ENCODE assay signal across 23 cellular contexts in the genomic region with DNA sequence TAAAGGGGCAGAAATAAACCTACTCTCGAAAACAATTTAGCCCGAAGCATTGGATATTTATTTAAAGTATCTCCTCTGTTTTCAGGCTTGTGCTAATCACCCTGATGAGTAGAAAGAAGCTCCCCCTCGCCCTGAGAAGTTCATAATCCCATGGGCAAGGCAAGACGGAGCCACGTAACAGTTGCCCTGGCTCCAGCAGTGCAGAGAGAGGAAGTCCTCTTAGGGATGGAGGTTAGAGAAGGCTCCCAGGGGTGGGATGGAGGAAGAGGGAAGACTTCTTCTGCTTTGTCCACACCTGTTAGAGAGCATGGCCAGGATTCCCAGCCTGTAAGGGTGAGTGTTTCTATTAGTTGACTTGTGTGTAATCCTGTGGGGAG. TPM values are rescaled to one million over a fixed set of nuclear protein-coding genes. Genes with fewer than 3 reads are reported as not detected.
DNase-seq lines count a peak whose midpoint lies in the region; ATAC-seq, FAIRE-seq and TF ChIP-seq lines count a peak whose summit lies in the region.
"Had no signal": no experiment of that assay in that cellular context is flagged by ENCODE, and none has a peak within 500 bp of the region (broad histone marks: within the 10 kb centered on the region; RNA-seq: fewer than 3 reads in every experiment).

No MANE protein-coding gene starts in this region.

- H3K36me3 ChIP-seq in KOPT-K1 (ENCODE audit: insufficient read depth, low read length) (no peaks in the 10 kb centered on the region), K562 (ENCODE audit: control insufficient read depth, insufficient read depth, low read length) (no peaks in the 10 kb centered on the region)
- H3K36me3 ChIP-seq: upper lobe of left lung had no signal

- H3K27me3 Mint-ChIP-seq in activated T-cell treated with anti-CD3 and anti-CD28 coated beads, Interleukin-2, amount 50 U/mL, for 4 hours (ENCODE audit: low read depth), result peaks cover 17% of the 10 kb centered on the region
- peaks cover 56% of the 10 kb centered on the region for H3K27me3 Mint-ChIP-seq in activated T-cell treated with anti-CD3 and anti-CD28 coated beads, Interleukin-2, amount 50 U/mL, for 24 hours

- no peak for DNase-seq in activated T-cell treated with anti-CD3 and anti-CD28 coated beads, Interleukin-2, amount 50 U/mL, for 4 hours
- no peak for DNase-seq in activated T-cell treated with anti-CD3 and anti-CD28 coated beads, Interleukin-2, amount 50 U/mL, for 24 hours
- DNase-seq in K562 (ENCODE audit: extremely low read depth in 1 of 4, low spot score in 3 of 4) (no peak), ACHN (no peak)
- DNase-seq in activated naive CD4-positive, alpha-beta T cell treated with Interleukin-2 at 50 U/mL for 16 hours, result no peak
- no peak for DNase-seq in activated naive CD4-positive, alpha-beta T cell treated with anti-CD3 and anti-CD28 coated beads, Interleukin-2, amount 50 U/mL, for 72 hours (ENCODE audit: low spot score in 2 of 2)
- DNase-seq in effector CD8-positive, alpha-beta T cell (lab: John Stamatoyannopoulos, UW), result no peak
- DNase-seq: activated gamma-delta T cell treated with Interleukin-2 at 50 U/mL for 16 hours; anterior cingulate cortex; cerebellar nuclear complex; KBM-7; naive thymus-derived CD8-positive, alpha-beta T cell; NCI-H1092 treated with DMSO at 0.1 percent for 48 hours; NCI-H526 treated with DMSO at 0.1 percent for 48 hours; RPMI8226; stimulated activated naive CD4-positive, alpha-beta T cell had no signal

- H3K27ac Mint-ChIP-seq in activated T-cell treated with anti-CD3 and anti-CD28 coated beads, Interleukin-2, amount 50 U/mL, for 24 hours, result no peak overlapping the region
- H3K27ac Mint-ChIP-seq in activated naive CD4-positive, alpha-beta T cell treated with anti-CD3 and anti-CD28 coated beads, Interleukin-2, amount 50 U/mL, for 72 hours, result no peak overlapping the region
- H3K27ac Mint-ChIP-seq: WTC11 had no signal

- H3K4me2 ChIP-seq in K562 (ENCODE audit: insufficient read depth, low read length), result no peak overlapping the region

- TF ChIP-seq EP300 in K562 (IDR thresholded peaks at IDR 0.05; ENCODE audit: low read length), result no peak

- no peaks in the 10 kb centered on the region for H3K9me1 ChIP-seq in K562 (ENCODE audit: control insufficient read depth, insufficient read depth, low read length)

- no peak overlapping the region for H3K9ac ChIP-seq in K562 (ENCODE audit: insufficient read depth in 1 of 2, low read depth in 2 of 2, low read length in 2 of 2)

- H3K9me3 ChIP-seq in KOPT-K1 (ENCODE audit: insufficient read depth, low read length, poor library complexity, severe bottlenecking) (no peaks in the 10 kb centered on the region), K562 (replicated peaks; ENCODE audit: control insufficient read depth, insufficient read depth, low read depth, low read length) (no peaks in the 10 kb centered on the region)
- H3K9me3 ChIP-seq: upper lobe of left lung had no signal

- peaks cover 0 to 14% of the 10 kb centered on the region in 2 experiments; a peak in 1 of 5 replicates for H3K4me1 ChIP-seq in K562 (replicated peaks in 1 of 2; ENCODE audit: control insufficient read depth in 2 of 2, insufficient read depth in 2 of 2, low read length in 2 of 2)

- CTCF ChIA-PET in K562 (lab: Yijun Ruan, JAX; ENCODE audit: low intra/inter-chr PET ratio), result interaction anchor here (0.7 kb wide), 1 partner anchor 589 kb away, joined by 3 read pairs; no protein-coding TSS in a partner anchor

- WGBS in K562 (ENCODE audit: insufficient coverage, low coverage, missing lambda C conversion rate), result 5% methylated on average over 5 of the region's 5 CpGs

- H3K36me3 Mint-ChIP-seq in activated T-cell treated with anti-CD3 and anti-CD28 coated beads, Interleukin-2, amount 50 U/mL, for 4 hours (ENCODE audit: insufficient read depth), result no peaks in the 10 kb centered on the region
- no peaks in the 10 kb centered on the region for H3K36me3 Mint-ChIP-seq in activated T-cell treated with anti-CD3 and anti-CD28 coated beads, Interleukin-2, amount 50 U/mL, for 24 hours (ENCODE audit: low read depth)
- H3K36me3 Mint-ChIP-seq in activated naive CD4-positive, alpha-beta T cell treated with anti-CD3 and anti-CD28 coated beads, Interleukin-2, amount 50 U/mL, for 72 hours, result peaks cover 0 to 6% of the 10 kb centered on the region in 2 donors
- H3K36me3 Mint-ChIP-seq: WTC11 had no signal

- 0 out of 2 replicates have a peak, but pooled peaks cover 7% of the 10 kb centered on the region for H4K20me1 ChIP-seq in K562 (replicated peaks; ENCODE audit: control insufficient read depth, insufficient read depth, low read length)

- peaks cover 52 to 64% of the 10 kb centered on the region in 2 experiments for H3K27me3 ChIP-seq in K562 (ENCODE audit: control insufficient read depth in 2 of 2, insufficient read depth in 2 of 2, low read length in 2 of 2)

- H3K4me1 Mint-ChIP-seq in activated T-cell treated with anti-CD3 and anti-CD28 coated beads, Interleukin-2, amount 50 U/mL, for 4 hours (ENCODE audit: low read depth), result peaks cover 48% of the 10 kb centered on the region
- peaks cover 58% of the 10 kb centered on the region for H3K4me1 Mint-ChIP-seq in activated T-cell treated with anti-CD3 and anti-CD28 coated beads, Interleukin-2, amount 50 U/mL, for 24 hours (ENCODE audit: low read depth)

- TF ChIP-seq CTCF in K562 (IDR thresholded peaks at IDR 0.05 in 2 of 3, conservative IDR thresholded peaks at IDR 0.05 in 1 of 3; ENCODE audit: insufficient read depth in 2 of 3, low read depth in 1 of 3, low read length in 3 of 3), result no peak

- no peak overlapping the region for H3K4me3 ChIP-seq in K562
- H3K4me3 ChIP-seq: lung, upper lobe of left lung had no signal

- intact Hi-C loops in K562 (cut with micrococcal nuclease), result no loop called here

- no TSS peak for BruUV-seq in K562 (replicated peaks; lab: Mats Ljungman, UMichigan)

- POLR2A ChIA-PET in K562 (lab: Yijun Ruan, JAX), result interaction anchor here (2.1 kb wide), 1 partner anchor 10 kb away, joined by 8 read pairs; no protein-coding TSS in a partner anchor

- TF ChIP-seq POLR2A in K562 (conservative IDR thresholded peaks at IDR 0.05), result no peak

- no peak for ATAC-seq in activated T-cell treated with anti-CD3 and anti-CD28 coated beads, Interleukin-2, amount 50 U/mL, for 4 hours
- peak; percentile 34; the same call in 2 of the 3 replicates for ATAC-seq in K562
- no peak for ATAC-seq in activated naive CD4-positive, alpha-beta T cell treated with anti-CD3 and anti-CD28 coated beads, Interleukin-2, amount 50 U/mL, for 72 hours
- ATAC-seq: naive thymus-derived CD8-positive, alpha-beta T cell; WTC11 had no signal

- no peak for TF ChIP-seq RAD21 in K562 (CRISPR knock-in tag; conservative IDR thresholded peaks at IDR 0.05 in 1 of 2, IDR thresholded peaks at IDR 0.05 in 1 of 2)

- no peaks in the 10 kb centered on the region for H3K9me3 Mint-ChIP-seq in activated T-cell treated with anti-CD3 and anti-CD28 coated beads, Interleukin-2, amount 50 U/mL, for 4 hours
- H3K9me3 Mint-ChIP-seq in activated T-cell treated with anti-CD3 and anti-CD28 coated beads, Interleukin-2, amount 50 U/mL, for 24 hours, result no peaks in the 10 kb centered on the region
- no peaks in the 10 kb centered on the region for H3K9me3 Mint-ChIP-seq in activated naive CD4-positive, alpha-beta T cell treated with anti-CD3 and anti-CD28 coated beads, Interleukin-2, amount 50 U/mL, for 72 hours
- H3K9me3 Mint-ChIP-seq: naive thymus-derived CD8-positive, alpha-beta T cell; WTC11 had no signal

- in situ Hi-C loops in K562 (cut with MboI), result no loop called here
- in situ Hi-C loops in ACHN (cut with HindIII; ENCODE audit: low pct_ligation_motif_present, low pct_unique_long_range_greater_than_20kb, low sequenced_read_pairs), result no loop called here

- peak overlapping the region; percentile 36 for H3K27ac ChIP-seq in KOPT-K1 (ENCODE audit: low read depth, low read length, poor library complexity, severe bottlenecking)
- H3K27ac ChIP-seq in K562 (ENCODE audit: extremely low read depth, low read depth, low read length), result no peak overlapping the region

- H2AFZ ChIP-seq in K562 (ENCODE audit: low read depth, low read length), result no peak overlapping the region

- H3K4me3 Mint-ChIP-seq in activated T-cell treated with anti-CD3 and anti-CD28 coated beads, Interleukin-2, amount 50 U/mL, for 4 hours, result peak overlapping the region; percentile 26
- no peak overlapping the region for H3K4me3 Mint-ChIP-seq in activated T-cell treated with anti-CD3 and anti-CD28 coated beads, Interleukin-2, amount 50 U/mL, for 24 hours
- H3K4me3 Mint-ChIP-seq: WTC11 had no signal

- peak; percentile 52 for FAIRE-seq in K562 (lab: Jason Lieb, UNC)
- FAIRE-seq: H1 had no signal

- H3K79me2 ChIP-seq in K562 (ENCODE audit: control insufficient read depth, insufficient read depth, low read length), result no peaks in the 10 kb centered on the region

RNA-seq across cellular contexts. Expression of gene GPR25, which starts 3.4 kb away (rescaled TPM):
- total RNA-seq in activated T-cell treated with anti-CD3 and anti-CD28 coated beads, Interleukin-2, amount 50 U/mL, for 4 hours, result under 1 TPM in 1 of 3 donors, not detected in 2; 0.16 TPM
- total RNA-seq in K562 (2011; cell fraction: chromatin; rRNA removed; ENCODE audit: low replicate concordance), result not detected in 2 replicates
- not detected in 2 replicates for total RNA-seq in K562 (2011; cell fraction: nucleolus; rRNA removed)
- not detected in 2 replicates for total RNA-seq in K562 (2011; cell fraction: nucleoplasm; rRNA removed)
- total RNA-seq in K562 (2014; rRNA removed) (not detected in 2 replicates), K562 (2014; rRNA removed; fragmentation: Illumina TruSeq; extraction: Trizol) (not detected in 2 replicates), K562 (2015; rRNA removed; fragmentation: Illumina TruSeq; extraction: Trizol) (not detected in 2 replicates), K562 (2021) (not detected in 2 replicates)
- polyA plus RNA-seq in K562 (2011; rRNA removed) (not detected in 2 replicates), K562 (2014; fragmentation: Illumina TruSeq; extraction: Trizol) (not detected in 2 replicates), K562 (2014; fragmentation: Nextera tagmentation; extraction: Ambion mirVana) (not detected), K562 (2014; rRNA removed) (not detected in 2 replicates)
- polyA plus RNA-seq in K562 (2011; cell fraction: cytosol; rRNA removed), result not detected in 2 replicates
- not detected in 2 replicates for polyA plus RNA-seq in K562 (2011; cell fraction: nucleus; rRNA removed)
- not detected in 2 replicates for polyA plus RNA-seq in K562 (2012)
- not detected in 2 replicates for polyA minus RNA-seq in K562 (2011; rRNA and poly(A)+ RNA removed)
- not detected in 2 replicates for polyA minus RNA-seq in K562 (2011; cell fraction: cytosol; rRNA and poly(A)+ RNA removed)
- not detected in 2 replicates for polyA minus RNA-seq in K562 (2011; cell fraction: nucleus; rRNA and poly(A)+ RNA removed)
- total RNA-seq in activated naive CD4-positive, alpha-beta T cell treated with anti-CD3 and anti-CD28 coated beads, Interleukin-2, amount 50 U/mL, for 72 hours, result not detected
- total RNA-seq: H1; naive thymus-derived CD8-positive, alpha-beta T cell; pulmonary artery endothelial cell; T-helper 1 cell treated with Interleukin-12 subunit alpha and Interleukin-12 subunit beta and Interleukin-4 antibody, amounts not matched to agents 30 ng/mL and 1 ng/mL, for 36 hours; WTC11 had no signal
- polyA plus RNA-seq: H1 had no signal

RNA-seq across cellular contexts. Expression of gene INAVA, which starts 25.3 kb away (rescaled TPM):
- total RNA-seq in activated T-cell treated with anti-CD3 and anti-CD28 coated beads, Interleukin-2, amount 50 U/mL, for 4 hours, result under 1 TPM; 0.13 to 0.29 (median 0.22) TPM
- total RNA-seq in K562 (2011; cell fraction: chromatin; rRNA removed; ENCODE audit: low replicate concordance), result not detected in 2 replicates
- total RNA-seq in K562 (2011; cell fraction: nucleolus; rRNA removed), result not detected in 2 replicates
- not detected in 2 replicates for total RNA-seq in K562 (2011; cell fraction: nucleoplasm; rRNA removed)
- total RNA-seq in K562 (2014; rRNA removed) (not detected in 2 replicates), K562 (2014; rRNA removed; fragmentation: Illumina TruSeq; extraction: Trizol) (not detected in 2 replicates), K562 (2015; rRNA removed; fragmentation: Illumina TruSeq; extraction: Trizol) (not detected in 2 replicates), K562 (2021) (0.09 TPM in 1 of 2 replicates, not detected in the other)
- polyA plus RNA-seq in K562 (2011; rRNA removed) (not detected in 2 replicates), K562 (2014; fragmentation: Illumina TruSeq; extraction: Trizol) (not detected in 2 replicates), K562 (2014; fragmentation: Nextera tagmentation; extraction: Ambion mirVana) (not detected), K562 (2014; rRNA removed) (not detected in 2 replicates)
- not detected in 2 replicates for polyA plus RNA-seq in K562 (2011; cell fraction: cytosol; rRNA removed)
- not detected in 2 replicates for polyA plus RNA-seq in K562 (2011; cell fraction: nucleus; rRNA removed)
- not detected in 2 replicates for polyA plus RNA-seq in K562 (2012)
- polyA minus RNA-seq in K562 (2011; rRNA and poly(A)+ RNA removed), result not detected in 2 replicates
- not detected in 2 replicates for polyA minus RNA-seq in K562 (2011; cell fraction: cytosol; rRNA and poly(A)+ RNA removed)
- polyA minus RNA-seq in K562 (2011; cell fraction: nucleus; rRNA and poly(A)+ RNA removed), result not detected in 2 replicates
- under 1 TPM; 0.09 to 0.88 TPM for total RNA-seq in activated naive CD4-positive, alpha-beta T cell treated with anti-CD3 and anti-CD28 coated beads, Interleukin-2, amount 50 U/mL, for 72 hours
- total RNA-seq: naive thymus-derived CD8-positive, alpha-beta T cell; pulmonary artery endothelial cell; T-helper 1 cell treated with Interleukin-12 subunit alpha and Interleukin-12 subunit beta and Interleukin-4 antibody, amounts not matched to agents 30 ng/mL and 1 ng/mL, for 36 hours had no signal
- polyA plus RNA-seq: naive thymus-derived CD8-positive, alpha-beta T cell had no signal
